Comparison of ENCODE assay signal across 1 cellular context in the genomic region with DNA sequence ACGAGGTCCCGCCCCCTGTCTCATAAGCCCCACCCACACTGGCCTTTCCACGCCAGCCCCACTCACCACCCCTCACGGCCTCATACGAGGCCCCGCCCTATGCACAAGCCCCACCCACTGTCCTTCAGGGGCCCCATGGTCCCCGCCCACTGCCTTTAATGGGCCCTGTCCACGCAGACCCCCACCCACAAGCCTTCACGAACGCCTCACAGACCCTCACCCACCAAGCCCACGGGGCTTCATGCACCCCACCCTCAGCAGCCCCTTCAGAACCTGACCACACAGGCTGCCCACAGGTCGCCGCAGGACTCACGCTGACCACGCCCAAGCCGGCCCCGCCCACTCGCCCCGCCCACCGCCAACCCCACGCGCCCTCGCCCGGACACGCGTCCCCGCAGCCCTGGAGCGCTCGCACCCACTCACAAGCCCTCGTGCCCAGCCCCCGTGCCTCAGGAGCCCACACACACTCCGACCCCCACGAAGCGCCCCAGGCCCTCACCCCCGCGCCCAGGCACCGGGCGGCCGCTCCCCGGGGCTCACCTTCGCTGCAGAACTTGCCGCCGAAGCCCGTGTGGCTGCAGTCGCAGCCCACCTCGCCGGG.
TF ChIP-seq lines count a peak whose summit lies in the region.

No MANE protein-coding gene starts in this region.

TF ChIP-seq in A549, 52 proteins besides CTCF, POLR2A, EP300 and RAD21 (continued from another document):
- TF ChIP-seq, protein P1, sequence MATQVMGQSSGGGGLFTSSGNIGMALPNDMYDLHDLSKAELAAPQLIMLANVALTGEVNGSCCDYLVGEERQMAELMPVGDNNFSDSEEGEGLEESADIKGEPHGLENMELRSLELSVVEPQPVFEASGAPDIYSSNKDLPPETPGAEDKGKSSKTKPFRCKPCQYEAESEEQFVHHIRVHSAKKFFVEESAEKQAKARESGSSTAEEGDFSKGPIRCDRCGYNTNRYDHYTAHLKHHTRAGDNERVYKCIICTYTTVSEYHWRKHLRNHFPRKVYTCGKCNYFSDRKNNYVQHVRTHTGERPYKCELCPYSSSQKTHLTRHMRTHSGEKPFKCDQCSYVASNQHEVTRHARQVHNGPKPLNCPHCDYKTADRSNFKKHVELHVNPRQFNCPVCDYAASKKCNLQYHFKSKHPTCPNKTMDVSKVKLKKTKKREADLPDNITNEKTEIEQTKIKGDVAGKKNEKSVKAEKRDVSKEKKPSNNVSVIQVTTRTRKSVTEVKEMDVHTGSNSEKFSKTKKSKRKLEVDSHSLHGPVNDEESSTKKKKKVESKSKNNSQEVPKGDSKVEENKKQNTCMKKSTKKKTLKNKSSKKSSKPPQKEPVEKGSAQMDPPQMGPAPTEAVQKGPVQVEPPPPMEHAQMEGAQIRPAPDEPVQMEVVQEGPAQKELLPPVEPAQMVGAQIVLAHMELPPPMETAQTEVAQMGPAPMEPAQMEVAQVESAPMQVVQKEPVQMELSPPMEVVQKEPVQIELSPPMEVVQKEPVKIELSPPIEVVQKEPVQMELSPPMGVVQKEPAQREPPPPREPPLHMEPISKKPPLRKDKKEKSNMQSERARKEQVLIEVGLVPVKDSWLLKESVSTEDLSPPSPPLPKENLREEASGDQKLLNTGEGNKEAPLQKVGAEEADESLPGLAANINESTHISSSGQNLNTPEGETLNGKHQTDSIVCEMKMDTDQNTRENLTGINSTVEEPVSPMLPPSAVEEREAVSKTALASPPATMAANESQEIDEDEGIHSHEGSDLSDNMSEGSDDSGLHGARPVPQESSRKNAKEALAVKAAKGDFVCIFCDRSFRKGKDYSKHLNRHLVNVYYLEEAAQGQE (IDR thresholded peaks at IDR 0.05) = no peak
- TF ChIP-seq FOXS1 (CRISPR knock-in tag; IDR thresholded peaks at IDR 0.05) (no peak), BHLHE40 (IDR thresholded peaks at IDR 0.05; ENCODE audit: low read depth, low read length) (no peak), EHF (CRISPR knock-in tag; IDR thresholded peaks at IDR 0.05) (no peak), CBX2 (IDR thresholded peaks at IDR 0.05; ENCODE audit: borderline replicate concordance, low read depth) (no peak), RFX5 (IDR thresholded peaks at IDR 0.05) (no peak)
TF ChIP-seq in A549: peak in this region for 0.
